8 cellular contexts compared by ENCODE assay signal in genomic region chr7:30134011-30134410, GRCh38.
DNase-seq lines count a peak whose midpoint lies in the region; TF ChIP-seq lines count a peak whose summit lies in the region.

No MANE protein-coding gene starts in this region.

- H3K4me3 ChIP-seq in BLaER1 treated with 17β-estradiol and CSF1 and Interleukin-3, amounts not matched to agents 10 nM and 100 nM, result peak overlapping the region; percentile 78 to 98 (median 90)
- peak overlapping the region; percentile 77 for H3K4me3 ChIP-seq in Loucy (ENCODE audit: low read length, poor library complexity, severe bottlenecking)

- H3K9me3 Mint-ChIP-seq in nephron progenitor cell, result no peaks in the 10 kb centered on the region

- CTCF ChIA-PET in GM10248 (lab: Yijun Ruan, JAX), result interaction anchor here (0.9 to 1.5 kb wide), 4 partner anchors 12 to 44 kb away, joined by 3 to 4 read pairs (median 3); no protein-coding TSS in a partner anchor

- POLR2A ChIA-PET in GM10248 (lab: Yijun Ruan, JAX), result no interaction called here

- H3K9me2 ChIP-seq in Loucy (replicated peaks; ENCODE audit: low read depth, low read length), result no peaks in the 10 kb centered on the region

- H3K36me3 Mint-ChIP-seq in nephron progenitor cell (ENCODE audit: low read depth), result peaks cover 16% of the 10 kb centered on the region

- no peaks in the 10 kb centered on the region for H3K9me3 ChIP-seq in BLaER1 treated with 17β-estradiol and CSF1 and Interleukin-3, amounts not matched to agents 10 nM and 100 nM (replicated peaks in 1 of 11)
- no peaks in the 10 kb centered on the region for H3K9me3 ChIP-seq in Loucy (ENCODE audit: insufficient read depth, low read depth, low read length)

- H3K9ac ChIP-seq in BLaER1 treated with 17β-estradiol and CSF1 and Interleukin-3, amounts not matched to agents 10 nM and 100 nM, result peak overlapping the region in 2 of 11 experiments; percentile 85 to 87; a peak in 2 of 22 replicates
- H3K9ac ChIP-seq in Loucy (ENCODE audit: low read depth, low read length, poor library complexity, severe bottlenecking), result peak overlapping the region; percentile 54

- peaks cover 5 to 16% (median 10%) of the 10 kb centered on the region in 10 experiments; a peak in 14 of 20 replicates for H3K4me1 ChIP-seq in BLaER1 treated with 17β-estradiol and CSF1 and Interleukin-3, amounts not matched to agents 10 nM and 100 nM
- H3K4me1 ChIP-seq in Loucy (ENCODE audit: insufficient read depth, low read length, poor library complexity, severe bottlenecking), result peaks cover 25% of the 10 kb centered on the region

- H3K36me3 ChIP-seq in BLaER1 treated with 17β-estradiol and CSF1 and Interleukin-3, amounts not matched to agents 10 nM and 100 nM, result peaks cover 0 to 9% (median 0%) of the 10 kb centered on the region in 11 experiments; a peak in 5 of 22 replicates
- no peaks in the 10 kb centered on the region for H3K36me3 ChIP-seq in Loucy (ENCODE audit: insufficient read depth, low read length)

- H3K27ac ChIP-seq in BLaER1 treated with 17β-estradiol and CSF1 and Interleukin-3, amounts not matched to agents 10 nM and 100 nM, result no peak overlapping the region; a peak in 1 of 22 replicates
- H3K27ac ChIP-seq in cingulate gyrus (ENCODE audit: low read depth, low read length), result peak overlapping the region; percentile 69

- no peaks in the 10 kb centered on the region for H3F3A ChIP-seq in Loucy (ENCODE audit: low read depth)

- peaks cover 0 to 16% (median 0%) of the 10 kb centered on the region in 11 experiments; a peak in 6 of 22 replicates for H4K20me1 ChIP-seq in BLaER1 treated with 17β-estradiol and CSF1 and Interleukin-3, amounts not matched to agents 10 nM and 100 nM
- H4K20me1 ChIP-seq in Loucy (ENCODE audit: insufficient read depth, low read length, poor library complexity, severe bottlenecking), result no peaks in the 10 kb centered on the region

- H3K4me3 Mint-ChIP-seq in nephron progenitor cell, result peak overlapping the region; percentile 92

- peaks cover 13 to 36% (median 32%) of the 10 kb centered on the region in 11 experiments for H3K27me3 ChIP-seq in BLaER1 treated with 17β-estradiol and CSF1 and Interleukin-3, amounts not matched to agents 10 nM and 100 nM
- H3K27me3 ChIP-seq in Loucy (ENCODE audit: insufficient read depth, low read length, poor library complexity, severe bottlenecking), result no peaks in the 10 kb centered on the region

- TF ChIP-seq CTCF in Loucy (conservative IDR thresholded peaks at IDR 0.05; ENCODE audit: low read length), result no peak
- TF ChIP-seq CTCF in nephron progenitor cell (IDR thresholded peaks at IDR 0.05), result no peak
- TF ChIP-seq CTCF in GM10248 (IDR thresholded peaks at IDR 0.05; ENCODE audit: control extremely low read depth, extremely low read depth, low read depth, missing control alignments), result no peak

- DNase-seq in nephron progenitor cell, result no peak
- DNase-seq in DMS114 treated with DMSO at 0.1 percent for 48 hours (lab: John Stamatoyannopoulos, UW; ENCODE audit: unreplicated experiment), result no peak
- no peak for DNase-seq in GM10248 (ENCODE audit: extremely low spot score)
- DNase-seq in kidney glomerular epithelial cell (lab: John Stamatoyannopoulos, UW), result no peak
- DNase-seq in C1 segment of cervical spinal cord (lab: John Stamatoyannopoulos, UW), result no peak

- H3K27ac Mint-ChIP-seq in nephron progenitor cell, result no peak overlapping the region

- peak overlapping the region; percentile 71 for H2AFZ ChIP-seq in Loucy (ENCODE audit: low read length)

- H3K27me3 Mint-ChIP-seq in nephron progenitor cell (ENCODE audit: low read depth, poor library complexity), result peaks cover 42% of the 10 kb centered on the region

- H3K79me2 ChIP-seq in Loucy (ENCODE audit: insufficient read depth, low read length), result no peaks in the 10 kb centered on the region; the same call in 1 of the 2 replicates

- H3K4me1 Mint-ChIP-seq in nephron progenitor cell, result peaks cover 17% of the 10 kb centered on the region

- peak overlapping the region; percentile 80 to 100 (median 96) for H3K4me2 ChIP-seq in BLaER1 treated with 17β-estradiol and CSF1 and Interleukin-3, amounts not matched to agents 10 nM and 100 nM
- peak overlapping the region; percentile 75 for H3K4me2 ChIP-seq in Loucy (ENCODE audit: low read depth, low read length, poor library complexity, severe bottlenecking)
